Comparison of ENCODE assay signal across 12 cellular contexts in the genomic region with DNA sequence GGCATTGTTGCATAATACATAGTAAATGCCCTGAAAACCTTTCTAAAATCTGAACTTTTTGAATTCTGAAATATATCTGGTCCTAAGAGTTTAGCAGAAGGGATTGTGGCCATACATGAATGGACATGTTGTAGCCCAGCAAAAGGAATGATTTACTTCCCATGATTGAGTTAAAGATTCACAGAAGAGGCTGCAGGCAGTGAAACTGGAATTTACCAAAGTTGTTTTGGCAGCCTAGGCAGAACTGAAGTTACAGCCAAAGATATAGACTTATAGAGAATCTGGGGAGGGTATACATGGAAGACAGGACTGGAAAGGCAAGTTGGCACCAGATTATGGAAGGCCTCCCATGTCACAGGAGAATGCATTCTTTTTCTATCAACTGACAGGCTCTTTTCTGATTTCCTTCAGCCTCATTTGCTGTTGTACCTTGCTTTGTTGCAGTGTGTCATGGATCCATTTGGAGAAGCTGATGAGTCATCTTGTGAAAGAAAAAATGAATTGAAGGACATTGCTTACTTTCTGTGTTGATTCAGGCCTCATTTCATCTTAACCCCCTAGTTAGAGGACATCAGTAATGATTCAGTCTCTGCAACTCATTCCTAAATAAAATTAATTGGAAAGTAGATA.
DNase-seq lines count a peak whose midpoint lies in the region; ATAC-seq and TF ChIP-seq lines count a peak whose summit lies in the region.
"Had no signal": no experiment of that assay in that cellular context is flagged by ENCODE, and none has a peak within 500 bp of the region (broad histone marks: within the 10 kb centered on the region; RNA-seq: fewer than 3 reads in every experiment).

No MANE protein-coding gene starts in this region.

- H3K27me3 Mint-ChIP-seq in mesothelial cell of epicardium (ENCODE audit: low read depth) = peaks cover 2% of the 10 kb centered on the region

- TF ChIP-seq POLR2A in GM18505 (IDR thresholded peaks at IDR 0.05; ENCODE audit: borderline replicate concordance, extremely low read depth, insufficient read depth, insufficient read length) = no peak

- H3K4me3 ChIP-seq in choroid plexus epithelial cell (ENCODE audit: low read depth, low read length) = no peak overlapping the region
- H3K4me3 ChIP-seq: skin epidermis had no signal

- peaks cover 22% of the 10 kb centered on the region for H3K4me1 Mint-ChIP-seq in mesothelial cell of epicardium

- ATAC-seq in GM18505 (IDR thresholded peaks at IDR 0.05; ENCODE audit: unreplicated experiment) = no peak
- ATAC-seq in HG03354 (IDR thresholded peaks at IDR 0.05; ENCODE audit: poor library complexity, severe bottlenecking, unreplicated experiment) = no peak

- DNase-seq in DMS53 (lab: John Stamatoyannopoulos, UW) (peak; percentile 83), LHCN-M2 (ENCODE audit: low read depth) (peak; percentile 73), choroid plexus epithelial cell (ENCODE audit: low read depth) (peak; percentile 48), mesothelial cell of epicardium (ENCODE audit: low spot score in 2 of 2, unreplicated experiment in 2 of 2) (no peak), SKM-1 (lab: John Stamatoyannopoulos, UW; ENCODE audit: unreplicated experiment) (no peak)
- no peak for DNase-seq in stimulated activated naive CD4-positive, alpha-beta T cell treated with Interleukin-2 at 50 U/mL for 16 hours (lab: John Stamatoyannopoulos, UW)
- DNase-seq: aorta; NK-92 treated with Interleukin-12 subunit alpha and Interleukin-12 subunit beta, amount 100 ng/mL, for 24 hours; T-helper 2 cell had no signal

- peak overlapping the region; percentile 2 for H3K27ac Mint-ChIP-seq in mesothelial cell of epicardium

- TF ChIP-seq CTCF in choroid plexus epithelial cell (conservative IDR thresholded peaks at IDR 0.05; ENCODE audit: low read depth, low read length) = no peak
- TF ChIP-seq CTCF in mesothelial cell of epicardium (IDR thresholded peaks at IDR 0.05; ENCODE audit: unreplicated experiment) = no peak

- no peak overlapping the region for H3K4me3 Mint-ChIP-seq in mesothelial cell of epicardium

- peaks cover 2% of the 10 kb centered on the region for H3K36me3 Mint-ChIP-seq in mesothelial cell of epicardium

- H3K9me3 Mint-ChIP-seq in mesothelial cell of epicardium = no peaks in the 10 kb centered on the region

Comparison
In these comparisons a context has a peak if more than half of its experiments do, and no peak if none do; other contexts are left out.
1. DNase-seq: peak in DMS53 (single experiment), LHCN-M2 (single experiment) and choroid plexus epithelial cell (single experiment); none in mesothelial cell of epicardium (0 of 2), SKM-1 (single experiment) and stimulated activated naive CD4-positive, alpha-beta T cell treated with Interleukin-2 at 50 U/mL for 16 hours (single experiment).